8 cellular contexts compared by ENCODE assay signal in the genomic region with DNA sequence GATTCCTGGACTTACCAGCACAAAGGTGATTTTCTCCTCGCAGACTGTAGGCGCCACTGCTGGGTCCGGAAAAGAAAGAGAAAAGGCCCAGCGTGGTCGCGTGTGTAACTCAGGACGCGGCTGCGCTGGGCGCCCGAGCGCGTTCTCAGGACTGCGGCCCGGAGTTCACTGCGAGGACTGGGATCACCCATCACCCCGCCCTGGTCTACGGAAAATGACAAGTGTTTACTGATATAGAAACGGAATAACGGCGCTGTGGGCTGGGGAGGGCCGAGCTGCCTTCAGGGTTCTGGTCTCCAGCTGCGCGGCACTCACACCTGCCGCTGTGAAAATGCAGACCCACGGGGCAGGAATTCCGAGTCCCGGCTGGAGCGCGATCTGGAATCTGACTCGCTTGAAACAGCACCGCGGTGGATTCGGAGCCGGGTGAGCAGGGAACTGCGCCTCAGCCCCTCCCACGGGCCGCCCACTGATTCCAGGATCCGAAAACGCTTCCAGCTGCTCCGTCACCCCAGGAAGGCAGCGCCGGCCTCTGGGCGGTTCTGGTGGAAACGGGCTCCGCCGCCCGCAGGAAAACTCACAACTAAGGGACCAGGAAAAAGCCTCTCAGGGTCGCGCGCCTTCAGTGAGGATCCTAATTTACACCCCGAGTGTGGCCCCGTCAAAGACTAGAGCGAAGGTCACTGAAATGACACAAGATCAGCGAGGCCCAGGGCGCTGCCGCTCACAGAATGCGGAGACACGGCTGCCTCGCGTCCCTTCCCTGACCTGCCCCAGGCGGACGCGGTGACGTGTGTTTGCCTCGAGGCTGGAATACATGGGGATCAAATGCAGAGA. TPM values are rescaled to one million over a fixed set of nuclear protein-coding genes. Genes with fewer than 3 reads are reported as not detected.
DNase-seq lines count a peak whose midpoint lies in the region; ATAC-seq and TF ChIP-seq lines count a peak whose summit lies in the region.

No MANE protein-coding gene starts in this region.

- DNase-seq in MM.1S: peak; percentile 83
- DNase-seq in anterior cingulate cortex (lab: John Stamatoyannopoulos, UW): peak in 53 of 58 donors; percentile 10 to 67 (median 38)
- DNase-seq in left ventricle myocardium inferior: peak; percentile 93
- DNase-seq in trophoblast cell: peak; percentile 72 to 73
- DNase-seq in vagina (ENCODE audit: extremely low spot score in 2 of 2): peak in 1 of 2 donors; percentile 95

- peaks cover 27% of the 10 kb centered on the region; the same call in 1 of the 2 replicates for H4K20me1 ChIP-seq in BLaER1
- H4K20me1 ChIP-seq in MM.1S (ENCODE audit: insufficient read depth, low read length): no peaks in the 10 kb centered on the region

- H3K4me1 ChIP-seq in BLaER1 (peaks cover 8% of the 10 kb centered on the region), MM.1S (ENCODE audit: low read length) (0 out of 2 replicates have a peak, but pooled peaks cover 4% of the 10 kb centered on the region), left ventricle myocardium inferior (peaks cover 36% of the 10 kb centered on the region), trophoblast cell (ENCODE audit: control insufficient read depth in 1 of 2, insufficient read depth in 2 of 2, low read length in 2 of 2) (peaks cover 0 to 6% of the 10 kb centered on the region in 2 experiments), vagina (peaks cover 21% of the 10 kb centered on the region)

- WGBS in trophoblast cell (ENCODE audit: extremely low coverage, insufficient coverage, insufficient read length): no CpG with 5 or more reads among the region's 66 CpGs

- no peaks in the 10 kb centered on the region for H3K9me3 Mint-ChIP-seq in T-helper 1 cell treated with Interleukin-12 subunit alpha and Interleukin-12 subunit beta and Interleukin-4 antibody, amounts not matched to agents 30 μg/mL and 1 μg/mL, for 36 hours

- H3K4me3 ChIP-seq in BLaER1: peak overlapping the region; percentile 43
- H3K4me3 ChIP-seq in MM.1S (ENCODE audit: low read length): peak overlapping the region; percentile 68
- H3K4me3 ChIP-seq in left ventricle myocardium inferior: peak overlapping the region; percentile 74
- H3K4me3 ChIP-seq in trophoblast cell (ENCODE audit: low read depth, low read length): peak overlapping the region; percentile 60
- peak overlapping the region; percentile 47 to 52 for H3K4me3 ChIP-seq in vagina

- peak; percentile 41 for TF ChIP-seq CTCF in MM.1S (IDR thresholded peaks at IDR 0.05; ENCODE audit: low read length)
- peak; percentile 42 for TF ChIP-seq CTCF in left ventricle myocardium inferior (IDR thresholded peaks at IDR 0.05; ENCODE audit: borderline replicate concordance)
- TF ChIP-seq CTCF in vagina (IDR thresholded peaks at IDR 0.05): peak in 1 of 3 experiments; percentile 23

- no peak overlapping the region for H4K12ac ChIP-seq in trophoblast cell (ENCODE audit: low read depth, low read length)

- H3K36me3 ChIP-seq in BLaER1: no peaks in the 10 kb centered on the region
- H3K36me3 ChIP-seq in MM.1S (replicated peaks; ENCODE audit: insufficient read depth, low read length): no peaks in the 10 kb centered on the region
- H3K36me3 ChIP-seq in left ventricle myocardium inferior: no peaks in the 10 kb centered on the region
- H3K36me3 ChIP-seq in trophoblast cell (ENCODE audit: control insufficient read depth in 1 of 2, insufficient read depth in 2 of 2, low read length in 2 of 2): no peaks in the 10 kb centered on the region
- H3K36me3 ChIP-seq in vagina: no peaks in the 10 kb centered on the region

- no peak overlapping the region for H2BK12ac ChIP-seq in trophoblast cell (ENCODE audit: low read length)

- H4K91ac ChIP-seq in trophoblast cell (ENCODE audit: low read depth, low read length): no peak overlapping the region

- H3K27ac Mint-ChIP-seq in T-helper 1 cell treated with Interleukin-12 subunit alpha and Interleukin-12 subunit beta and Interleukin-4 antibody, amounts not matched to agents 30 μg/mL and 1 μg/mL, for 36 hours: no peak overlapping the region

- H3F3A ChIP-seq in MM.1S (ENCODE audit: insufficient read depth, low read length): no peaks in the 10 kb centered on the region

- peaks cover 78% of the 10 kb centered on the region for H3K27me3 Mint-ChIP-seq in T-helper 1 cell treated with Interleukin-12 subunit alpha and Interleukin-12 subunit beta and Interleukin-4 antibody, amounts not matched to agents 30 μg/mL and 1 μg/mL, for 36 hours (ENCODE audit: low read depth)

- H2AFZ ChIP-seq in MM.1S (ENCODE audit: low read length) (peak overlapping the region; percentile 90), trophoblast cell (ENCODE audit: insufficient read depth, low read length, poor library complexity) (no peak overlapping the region)

- intact Hi-C loops in left ventricle myocardium inferior (cut with micrococcal nuclease): no loop called here
- intact Hi-C loops in vagina (cut with DNase I): no loop called here

- H3K23ac ChIP-seq in trophoblast cell (ENCODE audit: low read length): no peak overlapping the region

- H3K4me2 ChIP-seq in BLaER1 (peak overlapping the region; percentile 61), MM.1S (ENCODE audit: low read depth, low read length) (peak overlapping the region; percentile 80), trophoblast cell (ENCODE audit: low read length) (peak overlapping the region; percentile 79)

- H3K27me3 ChIP-seq in BLaER1: peaks cover 55% of the 10 kb centered on the region
- peaks cover 11% of the 10 kb centered on the region for H3K27me3 ChIP-seq in MM.1S (replicated peaks; ENCODE audit: insufficient read depth, low read length)
- H3K27me3 ChIP-seq in left ventricle myocardium inferior (ENCODE audit: low read depth): no peaks in the 10 kb centered on the region
- peaks cover 20% of the 10 kb centered on the region for H3K27me3 ChIP-seq in trophoblast cell (ENCODE audit: insufficient read depth, low read length)
- no peaks in the 10 kb centered on the region for H3K27me3 ChIP-seq in vagina

- no peak overlapping the region for H2AK5ac ChIP-seq in trophoblast cell (ENCODE audit: low read length)

- no peaks in the 10 kb centered on the region for H3K79me2 ChIP-seq in MM.1S (ENCODE audit: low read length)
- H3K79me2 ChIP-seq in trophoblast cell (ENCODE audit: control insufficient read depth, insufficient read depth, low read length, poor library complexity): no peaks in the 10 kb centered on the region

- H2BK5ac ChIP-seq in trophoblast cell (ENCODE audit: low read depth, low read length, poor library complexity): no peak overlapping the region

- peaks cover 6% of the 10 kb centered on the region; the same call in 1 of the 2 replicates for H3K9me3 ChIP-seq in BLaER1
- no peaks in the 10 kb centered on the region for H3K9me3 ChIP-seq in MM.1S (replicated peaks; ENCODE audit: insufficient read depth, low read length)
- no peaks in the 10 kb centered on the region for H3K9me3 ChIP-seq in left ventricle myocardium inferior (replicated peaks)
- peaks cover 3% of the 10 kb centered on the region for H3K9me3 ChIP-seq in trophoblast cell (ENCODE audit: insufficient read depth, low read depth, low read length)
- no peaks in the 10 kb centered on the region for H3K9me3 ChIP-seq in vagina

- H3K9me2 ChIP-seq in MM.1S (replicated peaks; ENCODE audit: insufficient read depth, low read length): no peaks in the 10 kb centered on the region

- H3K9ac ChIP-seq in BLaER1: no peak overlapping the region
- peak overlapping the region; percentile 49; the same call in 1 of the 2 replicates for H3K9ac ChIP-seq in MM.1S (ENCODE audit: low read length)
- H3K9ac ChIP-seq in trophoblast cell (ENCODE audit: low read length): no peak overlapping the region

- H4K8ac ChIP-seq in trophoblast cell (ENCODE audit: low read depth, low read length): no peak overlapping the region

- no peak overlapping the region for H3K14ac ChIP-seq in trophoblast cell (ENCODE audit: low read length)

- no peak overlapping the region for H3K18ac ChIP-seq in trophoblast cell (ENCODE audit: low read length)

- no peak overlapping the region for H3K4ac ChIP-seq in trophoblast cell (ENCODE audit: low read depth, low read length)

- H3K36me3 Mint-ChIP-seq in T-helper 1 cell treated with Interleukin-12 subunit alpha and Interleukin-12 subunit beta and Interleukin-4 antibody, amounts not matched to agents 30 μg/mL and 1 μg/mL, for 36 hours (ENCODE audit: low read depth): peaks cover 19% of the 10 kb centered on the region

- peaks cover 39% of the 10 kb centered on the region for H3K4me1 Mint-ChIP-seq in T-helper 1 cell treated with Interleukin-12 subunit alpha and Interleukin-12 subunit beta and Interleukin-4 antibody, amounts not matched to agents 30 μg/mL and 1 μg/mL, for 36 hours (ENCODE audit: low read depth)

- peak overlapping the region; percentile 89 for H3K4me3 Mint-ChIP-seq in T-helper 1 cell treated with Interleukin-12 subunit alpha and Interleukin-12 subunit beta and Interleukin-4 antibody, amounts not matched to agents 30 μg/mL and 1 μg/mL, for 36 hours

- peak; percentile 66 for ATAC-seq in GM21423 (IDR thresholded peaks at IDR 0.05; ENCODE audit: unreplicated experiment)

- no peak for TF ChIP-seq POLR2A in vagina (IDR thresholded peaks at IDR 0.05)

- no peak overlapping the region for H3K27ac ChIP-seq in BLaER1
- no peak overlapping the region for H3K27ac ChIP-seq in MM.1S (ENCODE audit: low read length)
- H3K27ac ChIP-seq in left ventricle myocardium inferior (replicated peaks): peak overlapping the region; percentile 96
- H3K27ac ChIP-seq in trophoblast cell (ENCODE audit: low read depth, low read length): no peak overlapping the region
- peak overlapping the region; percentile 79 for H3K27ac ChIP-seq in vagina

- H2BK120ac ChIP-seq in trophoblast cell (ENCODE audit: insufficient read depth, low read length, poor library complexity): no peak overlapping the region

- H3K79me1 ChIP-seq in trophoblast cell (ENCODE audit: low read length): no peaks in the 10 kb centered on the region

RNA-seq across cellular contexts. Expression of a gene that starts 34.5 kb away (rescaled TPM):
- 252 TPM for total RNA-seq in left ventricle myocardium inferior
- 12.3 and 12.5 TPM in 2 replicates for polyA plus RNA-seq in trophoblast cell (2013)
- 691 TPM for total RNA-seq in vagina

Comparison
In these comparisons a context has a peak if more than half of its experiments do, and no peak if none do; other contexts are left out.
1. H3K27ac ChIP-seq: peak in left ventricle myocardium inferior (single experiment) and vagina (single experiment); none in BLaER1 (single experiment), MM.1S (single experiment) and trophoblast cell (single experiment).
2. Peak in every context shown above with its lines, with median percentiles within 50 percentile points of each other: H3K4me2 ChIP-seq and H3K4me3 ChIP-seq.